ENCODE assay signal across 13 cellular contexts in genomic region chr6:168906251-168906845, GRCh38.
DNase-seq lines count a peak whose midpoint lies in the region; ATAC-seq and TF ChIP-seq lines count a peak whose summit lies in the region.
"Had no signal": no experiment of that assay in that cellular context is flagged by ENCODE, and none has a peak within 500 bp of the region (broad histone marks: within the 10 kb centered on the region; RNA-seq: fewer than 3 reads in every experiment).

No MANE protein-coding gene starts in this region.

- peaks cover 0 to 7% of the 10 kb centered on the region in 2 donors for H3K9me3 Mint-ChIP-seq in effector memory CD8-positive, alpha-beta T cell

- peak overlapping the region; percentile 42 to 67 for H3K4me3 Mint-ChIP-seq in effector memory CD8-positive, alpha-beta T cell

- no TSS peak for BruUV-seq in Panc1 (replicated peaks; lab: Mats Ljungman, UMichigan)

- H3K9me3 ChIP-seq in Panc1 (ENCODE audit: control insufficient read depth, insufficient read depth, low read depth, low read length) (no peaks in the 10 kb centered on the region), mucosa of stomach (ENCODE audit: control insufficient read depth, low read length) (no peaks in the 10 kb centered on the region), skeletal muscle tissue (ENCODE audit: control insufficient read depth in 3 of 3, low read length in 3 of 3) (no peaks in the 10 kb centered on the region), upper lobe of right lung (no peaks in the 10 kb centered on the region)
- H3K9me3 ChIP-seq: Peyer's patch had no signal

- H3K27me3 ChIP-seq in Panc1 (ENCODE audit: control insufficient read depth, insufficient read depth, low read length) (no peaks in the 10 kb centered on the region), mucosa of stomach (ENCODE audit: control insufficient read depth, insufficient read depth, low read length) (no peaks in the 10 kb centered on the region), skeletal muscle tissue (ENCODE audit: control insufficient read depth in 3 of 3, insufficient read depth in 3 of 3, low read length in 3 of 3) (no peaks in the 10 kb centered on the region), upper lobe of right lung (no peaks in the 10 kb centered on the region)
- H3K27me3 ChIP-seq: Peyer's patch had no signal

- H3K9ac ChIP-seq in mucosa of stomach (ENCODE audit: low read length) (peak overlapping the region; percentile 52), skeletal muscle tissue (ENCODE audit: low read depth in 1 of 3, low read length in 3 of 3) (no peak overlapping the region)

- CTCF ChIA-PET in Panc1 (lab: Charles Lee): interaction anchor here (0.6 kb wide), 1 partner anchor 10 kb away, joined by 3 read pairs; no protein-coding TSS in a partner anchor

- no peaks in the 10 kb centered on the region for H3K27me3 Mint-ChIP-seq in effector memory CD8-positive, alpha-beta T cell

- peaks cover 7% of the 10 kb centered on the region for H3K36me3 Mint-ChIP-seq in effector memory CD8-positive, alpha-beta T cell (ENCODE audit: insufficient read depth)

- in situ Hi-C loops in Panc1 (cut with HindIII; ENCODE audit: low pct_unique_long_range_greater_than_20kb, low sequenced_read_pairs): no loop called here

- ATAC-seq in Panc1 (0 out of 2 replicates have a peak, but pooled peaks have one; percentile 24), HG02759 (IDR thresholded peaks at IDR 0.05; ENCODE audit: unreplicated experiment) (no peak), upper lobe of right lung (no peak)
- no peak for ATAC-seq in effector memory CD8-positive, alpha-beta T cell (replicated peaks)

- peak overlapping the region; percentile 77 to 95 for H3K27ac Mint-ChIP-seq in effector memory CD8-positive, alpha-beta T cell

- H3K36me3 ChIP-seq in Panc1 (ENCODE audit: control insufficient read depth, insufficient read depth, low read length): no peaks in the 10 kb centered on the region
- H3K36me3 ChIP-seq in mucosa of stomach (ENCODE audit: control insufficient read depth, insufficient read depth, low read length): no peaks in the 10 kb centered on the region
- no peaks in the 10 kb centered on the region for H3K36me3 ChIP-seq in skeletal muscle tissue (ENCODE audit: control insufficient read depth in 3 of 3, insufficient read depth in 3 of 3, low read length in 3 of 3)
- no peaks in the 10 kb centered on the region for H3K36me3 ChIP-seq in upper lobe of right lung
- H3K36me3 ChIP-seq: Peyer's patch had no signal

- intact Hi-C loops in Panc1 (cut with micrococcal nuclease; ENCODE audit: unreplicated experiment): no loop called here
- intact Hi-C loops in upper lobe of right lung (cut with DNase I): no loop called here

- peaks cover 12 to 24% of the 10 kb centered on the region in 2 donors for H3K4me1 Mint-ChIP-seq in effector memory CD8-positive, alpha-beta T cell (ENCODE audit: low read depth in 2 of 2)

- H3K4me3 ChIP-seq in Panc1 (ENCODE audit: low read depth in 2 of 2, low read length in 2 of 2) (no peak overlapping the region), mucosa of stomach (ENCODE audit: low read length) (no peak overlapping the region), skeletal muscle tissue (ENCODE audit: low read length in 3 of 3) (peak overlapping the region in 1 of 3 donors; percentile 29), upper lobe of right lung (no peak overlapping the region)
- H3K4me3 ChIP-seq: Peyer's patch had no signal

- H3K4me1 ChIP-seq in Panc1 (ENCODE audit: control insufficient read depth, insufficient read depth, low read length): no peaks in the 10 kb centered on the region
- H3K4me1 ChIP-seq in mucosa of stomach (ENCODE audit: control insufficient read depth, insufficient read depth, low read length): peaks cover 28% of the 10 kb centered on the region
- H3K4me1 ChIP-seq in skeletal muscle tissue (ENCODE audit: control insufficient read depth in 3 of 3, insufficient read depth in 3 of 3, low read length in 3 of 3): peaks cover 0 to 11% (median 7%) of the 10 kb centered on the region in 3 donors
- H3K4me1 ChIP-seq in upper lobe of right lung: no peaks in the 10 kb centered on the region
- H3K4me1 ChIP-seq: Peyer's patch had no signal

- no peak for DNase-seq in Panc1 (ENCODE audit: low read depth, low spot score)
- no peak for DNase-seq in effector memory CD8-positive, alpha-beta T cell
- DNase-seq in NCI-H2171 treated with DMSO at 0.1 percent for 48 hours (lab: John Stamatoyannopoulos, UW): no peak
- DNase-seq in D341Med (ENCODE audit: low spot score): no peak
- no peak for DNase-seq in upper lobe of right lung
- DNase-seq: DMS153, NCI-H1694, NCI-H446 treated with DMSO at 0.1 percent for 48 hours, Peyer's patch, SHP77 had no signal

- POLR2A ChIA-PET in Panc1 (lab: Charles Lee): no interaction called here

- TF ChIP-seq CTCF in Panc1 (IDR thresholded peaks at IDR 0.05): no peak
- no peak for TF ChIP-seq CTCF in upper lobe of right lung (IDR thresholded peaks at IDR 0.05)

- no peak overlapping the region for H3K27ac ChIP-seq in Panc1 (ENCODE audit: low read length)
- H3K27ac ChIP-seq in skeletal muscle tissue (ENCODE audit: low read depth, low read length): peak overlapping the region; percentile 23
- H3K27ac ChIP-seq in upper lobe of right lung: no peak overlapping the region
- H3K27ac ChIP-seq: Peyer's patch had no signal
